ENCODE assay signal across 1 cellular context in genomic region chr20:56762401-56762800, GRCh38.
TF ChIP-seq lines count a peak whose summit lies in the region.

No MANE protein-coding gene starts in this region.

TF ChIP-seq in H1, 55 proteins besides CTCF, POLR2A, EP300 and RAD21 (continued from another document):
- TF ChIP-seq, protein P1, sequence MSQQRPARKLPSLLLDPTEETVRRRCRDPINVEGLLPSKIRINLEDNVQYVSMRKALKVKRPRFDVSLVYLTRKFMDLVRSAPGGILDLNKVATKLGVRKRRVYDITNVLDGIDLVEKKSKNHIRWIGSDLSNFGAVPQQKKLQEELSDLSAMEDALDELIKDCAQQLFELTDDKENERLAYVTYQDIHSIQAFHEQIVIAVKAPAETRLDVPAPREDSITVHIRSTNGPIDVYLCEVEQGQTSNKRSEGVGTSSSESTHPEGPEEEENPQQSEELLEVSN (IDR thresholded peaks at IDR 0.05): no peak
- TF ChIP-seq CBX8 (IDR thresholded peaks at IDR 0.05; ENCODE audit: borderline replicate concordance, low read depth, low read length): no peak
- no peak for TF ChIP-seq SAP30 (IDR thresholded peaks at IDR 0.05; ENCODE audit: insufficient read depth, insufficient replicate concordance, low read length)
- TF ChIP-seq BRCA1 (IDR thresholded peaks at IDR 0.05; ENCODE audit: low read depth, low read length): no peak
TF ChIP-seq in H1: peak in this region for 0.
